8 cellular contexts compared by ENCODE assay signal in genomic region chr3:66195347-66195783, GRCh38. TPM values are rescaled to one million over a fixed set of nuclear protein-coding genes. Genes with fewer than 3 reads are reported as not detected.
DNase-seq lines count a peak whose midpoint lies in the region; ATAC-seq and TF ChIP-seq lines count a peak whose summit lies in the region.

No MANE protein-coding gene starts in this region.

- H3K79me2 ChIP-seq in HCT116 (ENCODE audit: insufficient read depth, low read length): no peaks in the 10 kb centered on the region

- peak overlapping the region; percentile 31 to 53 for H3K4me3 Mint-ChIP-seq in activated T-cell treated with anti-CD3 and anti-CD28 coated beads, Interleukin-2, amount 50 U/mL, for 72 hours
- no peak overlapping the region for H3K4me3 Mint-ChIP-seq in stimulated activated effector memory CD8-positive, alpha-beta T cell treated with anti-CD3 and anti-CD28 coated beads, Interleukin-12 subunit alpha, Interleukin-12 subunit beta, amount 100 ng/mL, for 72 hours

- peaks cover 41% of the 10 kb centered on the region for H3K27me3 Mint-ChIP-seq in activated T-cell treated with anti-CD3 and anti-CD28 coated beads, Interleukin-2, amount 50 U/mL, for 72 hours (ENCODE audit: low read depth)

- no peaks in the 10 kb centered on the region for H3K9me2 ChIP-seq in HCT116 (ENCODE audit: insufficient read depth)

- H3K4me1 ChIP-seq in HCT116 (ENCODE audit: control insufficient read depth in 1 of 2, insufficient read depth in 2 of 2, low read length in 2 of 2): peaks cover 0 to 14% of the 10 kb centered on the region in 2 experiments; a peak in 2 of 4 replicates
- H3K4me1 ChIP-seq in left ventricle myocardium inferior: peaks cover 7% of the 10 kb centered on the region
- H3K4me1 ChIP-seq in rectal smooth muscle tissue (ENCODE audit: control insufficient read depth, insufficient read depth, low read length): no peaks in the 10 kb centered on the region

- CTCF ChIA-PET in HCT116 (lab: Charles Lee): interaction anchor here (0.9 to 2.1 kb wide), 6 partner anchors 407 to 1665 kb away, joined by 3 to 6 read pairs (median 3); no protein-coding TSS in a partner anchor

- H3K27me3 ChIP-seq in HCT116 (ENCODE audit: insufficient read depth, low read length) (no peaks in the 10 kb centered on the region), left ventricle myocardium inferior (ENCODE audit: low read depth) (peaks cover 10% of the 10 kb centered on the region), rectal smooth muscle tissue (ENCODE audit: control insufficient read depth, insufficient read depth, low read length) (no peaks in the 10 kb centered on the region)

- H3K9me3 Mint-ChIP-seq in activated T-cell treated with anti-CD3 and anti-CD28 coated beads, Interleukin-2, amount 50 U/mL, for 72 hours: no peaks in the 10 kb centered on the region
- H3K9me3 Mint-ChIP-seq in stimulated activated effector memory CD8-positive, alpha-beta T cell treated with anti-CD3 and anti-CD28 coated beads, Interleukin-12 subunit alpha, Interleukin-12 subunit beta, amount 100 ng/mL, for 72 hours: no peaks in the 10 kb centered on the region

- H3K27ac Mint-ChIP-seq in activated T-cell treated with anti-CD3 and anti-CD28 coated beads, Interleukin-2, amount 50 U/mL, for 72 hours: no peak overlapping the region
- no peak overlapping the region for H3K27ac Mint-ChIP-seq in stimulated activated effector memory CD8-positive, alpha-beta T cell treated with anti-CD3 and anti-CD28 coated beads, Interleukin-12 subunit alpha, Interleukin-12 subunit beta, amount 100 ng/mL, for 72 hours

- no peaks in the 10 kb centered on the region for H3K4me1 Mint-ChIP-seq in activated T-cell treated with anti-CD3 and anti-CD28 coated beads, Interleukin-2, amount 50 U/mL, for 72 hours (ENCODE audit: low read depth)
- H3K4me1 Mint-ChIP-seq in stimulated activated effector memory CD8-positive, alpha-beta T cell treated with anti-CD3 and anti-CD28 coated beads, Interleukin-12 subunit alpha, Interleukin-12 subunit beta, amount 100 ng/mL, for 72 hours: peaks cover 10% of the 10 kb centered on the region

- TF ChIP-seq CTCF in HCT116 (IDR thresholded peaks at IDR 0.05 in 2 of 3, conservative IDR thresholded peaks at IDR 0.05 in 1 of 3; ENCODE audit: borderline replicate concordance in 1 of 3, insufficient read depth in 1 of 3, low read depth in 2 of 3, low read length in 2 of 3) (peak; percentile 34 to 46 (median 36); a peak in 3 of 6 replicates), left ventricle myocardium inferior (IDR thresholded peaks at IDR 0.05; ENCODE audit: borderline replicate concordance) (peak; percentile 26)

- H3K36me3 ChIP-seq in HCT116 (ENCODE audit: control insufficient read depth in 1 of 2, insufficient read depth in 2 of 2, low read length in 2 of 2) (no peaks in the 10 kb centered on the region), left ventricle myocardium inferior (no peaks in the 10 kb centered on the region), rectal smooth muscle tissue (ENCODE audit: control insufficient read depth, insufficient read depth, low read length) (no peaks in the 10 kb centered on the region)

- peak; percentile 61 for TF ChIP-seq RAD21 in HCT116 (IDR thresholded peaks at IDR 0.05; ENCODE audit: low read depth)

- intact Hi-C loops in HCT116 (cut with micrococcal nuclease): loop anchor here (1.0 to 5.0 kb wide), 4 partner anchors 12 to 861 kb away; partner anchors contain the start of gene MAGI1
- intact Hi-C loops in left ventricle myocardium inferior (cut with micrococcal nuclease): no loop called here

- ATAC-seq in HCT116 (peak; percentile 96), GM19351 (IDR thresholded peaks at IDR 0.05; ENCODE audit: unreplicated experiment) (no peak)
- ATAC-seq in activated T-cell treated with anti-CD3 and anti-CD28 coated beads, Interleukin-2, amount 50 U/mL, for 72 hours (replicated peaks in 1 of 2): no peak
- no peak for ATAC-seq in stimulated activated effector memory CD8-positive, alpha-beta T cell treated with anti-CD3 and anti-CD28 coated beads, Interleukin-12 subunit alpha, Interleukin-12 subunit beta, amount 100 ng/mL, for 72 hours

- H3K36me3 Mint-ChIP-seq in activated T-cell treated with anti-CD3 and anti-CD28 coated beads, Interleukin-2, amount 50 U/mL, for 72 hours (ENCODE audit: insufficient read depth in 2 of 2): no peaks in the 10 kb centered on the region
- no peaks in the 10 kb centered on the region for H3K36me3 Mint-ChIP-seq in stimulated activated effector memory CD8-positive, alpha-beta T cell treated with anti-CD3 and anti-CD28 coated beads, Interleukin-12 subunit alpha, Interleukin-12 subunit beta, amount 100 ng/mL, for 72 hours

- H3K27ac ChIP-seq in HCT116 (ENCODE audit: low read depth, low read length): no peak overlapping the region
- peak overlapping the region; percentile 72 for H3K27ac ChIP-seq in left ventricle myocardium inferior (replicated peaks)
- no peak overlapping the region for H3K27ac ChIP-seq in rectal smooth muscle tissue (ENCODE audit: low read depth, low read length)

- no TSS peak for BruUV-seq in HCT116 (replicated peaks; lab: Mats Ljungman, UMichigan)

- H2AFZ ChIP-seq in HCT116 (ENCODE audit: low read depth, low read length, poor library complexity, severe bottlenecking): peak overlapping the region; percentile 96

- POLR2A ChIA-PET in HCT116 (lab: Charles Lee): no interaction called here

- DNase-seq in 8988T (peak; percentile 49), HCT116 (ENCODE audit: low read depth, low spot score) (peak; percentile 62), left ventricle myocardium inferior (peak; percentile 57), NCI-H226 (no peak)
- peak in 1 of 2 donors; percentile 9 for DNase-seq in activated T-cell treated with anti-CD3 and anti-CD28 coated beads, Interleukin-2, amount 50 U/mL, for 72 hours
- DNase-seq in stimulated activated effector memory CD8-positive, alpha-beta T cell treated with anti-CD3 and anti-CD28 coated beads, Interleukin-12 subunit alpha, Interleukin-12 subunit beta, amount 100 ng/mL, for 72 hours (ENCODE audit: low spot score in 2 of 2): no peak

- H4K20me1 ChIP-seq in HCT116 (ENCODE audit: insufficient read depth): no peaks in the 10 kb centered on the region

- H3K9me3 ChIP-seq in HCT116 (ENCODE audit: control insufficient read depth in 1 of 2, insufficient read depth in 1 of 2, low read depth in 1 of 2, low read length in 2 of 2) (no peaks in the 10 kb centered on the region), left ventricle myocardium inferior (replicated peaks) (no peaks in the 10 kb centered on the region)

- H3K4me3 ChIP-seq in HCT116 (replicated peaks in 1 of 2; ENCODE audit: low read depth in 1 of 2, low read length in 2 of 2) (peak overlapping the region; percentile 29 to 39), left ventricle myocardium inferior (peak overlapping the region; percentile 60), rectal smooth muscle tissue (ENCODE audit: low read length) (peak overlapping the region; percentile 24)

- RAD21 ChIA-PET in HCT116 (lab: Charles Lee; ENCODE audit: low non-redundant PET in 1 of 2, low total read pairs in 2 of 2, uncharacterized antibody in 2 of 2, unreplicated experiment in 2 of 2): no interaction called here

- TF ChIP-seq POLR2A in HCT116 (IDR thresholded peaks at IDR 0.05; ENCODE audit: borderline replicate concordance, extremely low read depth, insufficient read depth, insufficient read length): no peak

- no peak overlapping the region for H3K9ac ChIP-seq in HCT116 (ENCODE audit: low read length)
- no peak overlapping the region for H3K9ac ChIP-seq in rectal smooth muscle tissue (ENCODE audit: low read length)

- peak overlapping the region; percentile 67 for H3K4me2 ChIP-seq in HCT116 (ENCODE audit: low read length)

TF ChIP-seq in HCT116, 20 proteins besides CTCF, POLR2A, EP300 and RAD21:
- TF ChIP-seq MAX (IDR thresholded peaks at IDR 0.05) (peak; percentile 77), EZH2phosphoT487 (IDR thresholded peaks at IDR 0.05; ENCODE audit: borderline replicate concordance) (no peak), POLR2AphosphoS5 (IDR thresholded peaks at IDR 0.05; ENCODE audit: low read depth, low read length) (0 out of 2 replicates have a peak, but pooled peaks have one; percentile 23), YY1 (IDR thresholded peaks at IDR 0.05; ENCODE audit: extremely low read depth, insufficient replicate concordance, low read depth, low read length) (peak; percentile 60), SIN3A (IDR thresholded peaks at IDR 0.05; ENCODE audit: low read depth) (no peak), CEBPB (IDR thresholded peaks at IDR 0.05; ENCODE audit: low read depth) (no peak)

RNA-seq across cellular contexts. Expression of gene SLC25A26, which starts 25.4 kb away (rescaled TPM):
- total RNA-seq in HCT116 (2021; ENCODE audit: unreplicated experiment) (23.8 TPM), left ventricle myocardium inferior (40.7 TPM)
- 17.2 and 19.5 TPM in 2 replicates for polyA plus RNA-seq in HCT116 (2012)
- total RNA-seq in activated T-cell treated with anti-CD3 and anti-CD28 coated beads, Interleukin-2, amount 50 U/mL, for 72 hours: 10 to 100 TPM; 32.3 to 38.4 TPM

Comparison
In these comparisons a context has a peak if more than half of its experiments do, and no peak if none do; other contexts are left out.
1. DNase-seq: peak in 8988T (single experiment), HCT116 (single experiment) and left ventricle myocardium inferior (single experiment); none in stimulated activated effector memory CD8-positive, alpha-beta T cell treated with anti-CD3 and anti-CD28 coated beads, Interleukin-12 subunit alpha, Interleukin-12 subunit beta, amount 100 ng/mL, for 72 hours (0 of 2) and NCI-H226 (single experiment).
2. Peak in every context shown above with its lines, with median percentiles within 50 percentile points of each other: H3K4me3 ChIP-seq.